In genomic region chr2:44191739-44192138, GRCh38 we compare ENCODE assay signal across 9 cellular contexts. TPM values are rescaled to one million over a fixed set of nuclear protein-coding genes. Genes with fewer than 3 reads are reported as not detected.
DNase-seq lines count a peak whose midpoint lies in the region; ATAC-seq and TF ChIP-seq lines count a peak whose summit lies in the region.
"Had no signal": no experiment of that assay in that cellular context is flagged by ENCODE, and none has a peak within 500 bp of the region (broad histone marks: within the 10 kb centered on the region; RNA-seq: fewer than 3 reads in every experiment).

No MANE protein-coding gene starts in this region.

- H3K4me1 ChIP-seq in esophagus muscularis mucosa: peaks cover 0 to 49% (median 35%) of the 10 kb centered on the region in 4 donors

- intact Hi-C loops in activated CD8-positive, alpha-beta T cell treated with anti-CD3 and anti-CD28 coated beads for 36 hours (cut with micrococcal nuclease): no loop called here
- intact Hi-C loops in esophagus muscularis mucosa (cut with DNase I): no loop called here

- H3K4me3 Mint-ChIP-seq in activated CD8-positive, alpha-beta T cell treated with anti-CD3 and anti-CD28 coated beads for 36 hours: peak overlapping the region; percentile 23

- H3K9me3 Mint-ChIP-seq in activated CD8-positive, alpha-beta T cell treated with anti-CD3 and anti-CD28 coated beads for 36 hours: no peaks in the 10 kb centered on the region

- no peak overlapping the region for H3K27ac ChIP-seq in esophagus muscularis mucosa (replicated peaks in 1 of 4)
- H3K27ac ChIP-seq: heart left ventricle had no signal

- POLR2A ChIA-PET in GM10248 (lab: Yijun Ruan, JAX): interaction anchor here (1.3 kb wide), 1 partner anchor 24 kb away, joined by 8 read pairs; the partner anchor contains the start of gene PPM1B
- POLR2A ChIA-PET in activated CD8-positive, alpha-beta T cell treated with anti-CD3 and anti-CD28 coated beads for 36 hours (lab: Charles Lee): interaction anchor here (0.6 to 1.2 kb wide), 3 partner anchors 10 to 1000 kb away, joined by 3 read pairs; no protein-coding TSS in a partner anchor

- peak overlapping the region; percentile 85 for H3K27ac Mint-ChIP-seq in activated CD8-positive, alpha-beta T cell treated with anti-CD3 and anti-CD28 coated beads for 36 hours

- no peak overlapping the region for H3K4me3 ChIP-seq in esophagus muscularis mucosa
- H3K4me3 ChIP-seq: heart left ventricle had no signal

- H3K4me1 Mint-ChIP-seq in activated CD8-positive, alpha-beta T cell treated with anti-CD3 and anti-CD28 coated beads for 36 hours (ENCODE audit: low read depth): peaks cover 67% of the 10 kb centered on the region

- no peaks in the 10 kb centered on the region for H3K27me3 Mint-ChIP-seq in activated CD8-positive, alpha-beta T cell treated with anti-CD3 and anti-CD28 coated beads for 36 hours

- TF ChIP-seq POLR2A in esophagus muscularis mucosa (IDR thresholded peaks at IDR 0.05; ENCODE audit: low read depth): no peak

- no peak for TF ChIP-seq EP300 in esophagus muscularis mucosa (IDR thresholded peaks at IDR 0.05)

- H3K36me3 Mint-ChIP-seq in activated CD8-positive, alpha-beta T cell treated with anti-CD3 and anti-CD28 coated beads for 36 hours (ENCODE audit: low read depth): peaks cover 31% of the 10 kb centered on the region

- DNase-seq in GM10248 (ENCODE audit: extremely low spot score) (peak; percentile 67), esophagus muscularis mucosa (ENCODE audit: extremely low spot score) (no peak), NCI-H2171 (lab: John Stamatoyannopoulos, UW) (no peak), glomerular visceral epithelial cell (ENCODE audit: extremely low spot score) (no peak)
- DNase-seq in activated CD8-positive, alpha-beta T cell treated with anti-CD3 and anti-CD28 coated beads for 36 hours: no peak
- DNase-seq in central memory CD4-positive, alpha-beta T cell: no peak
- DNase-seq: heart left ventricle had no signal

- H3K36me3 ChIP-seq in esophagus muscularis mucosa: peaks cover 0 to 5% (median 0%) of the 10 kb centered on the region in 4 donors
- H3K36me3 ChIP-seq: heart left ventricle had no signal

- no peaks in the 10 kb centered on the region for H3K27me3 ChIP-seq in esophagus muscularis mucosa
- H3K27me3 ChIP-seq: heart left ventricle had no signal

- H3K9me3 ChIP-seq in esophagus muscularis mucosa: no peaks in the 10 kb centered on the region
- H3K9me3 ChIP-seq: heart left ventricle had no signal

- peak; percentile 75 for ATAC-seq in GM19328 (IDR thresholded peaks at IDR 0.05; ENCODE audit: unreplicated experiment)
- peak; percentile 91 for ATAC-seq in HG02981 (IDR thresholded peaks at IDR 0.05; ENCODE audit: unreplicated experiment)
- ATAC-seq in activated CD8-positive, alpha-beta T cell treated with anti-CD3 and anti-CD28 coated beads for 36 hours: peak; percentile 88
- ATAC-seq: heart left ventricle had no signal

- TF ChIP-seq CTCF in GM10248 (IDR thresholded peaks at IDR 0.05; ENCODE audit: control extremely low read depth, extremely low read depth, low read depth, missing control alignments) (no peak), esophagus muscularis mucosa (IDR thresholded peaks at IDR 0.05) (no peak)
- TF ChIP-seq CTCF in activated CD8-positive, alpha-beta T cell treated with anti-CD3 and anti-CD28 coated beads for 36 hours (IDR thresholded peaks at IDR 0.05): no peak

- CTCF ChIA-PET in GM10248 (lab: Yijun Ruan, JAX): interaction anchor here (0.7 kb wide), 1 partner anchor 30 kb away, joined by 3 read pairs; no protein-coding TSS in a partner anchor
- CTCF ChIA-PET in activated CD8-positive, alpha-beta T cell treated with anti-CD3 and anti-CD28 coated beads for 36 hours (lab: Charles Lee): no interaction called here

RNA-seq across cellular contexts. Expression of gene PPM1B, which starts 23.1 kb away (rescaled TPM):
- 10 to 100 TPM; 37.1 to 40.7 TPM for total RNA-seq in activated CD8-positive, alpha-beta T cell treated with anti-CD3 and anti-CD28 coated beads for 36 hours
- 10 to 100 TPM; 61.4 to 92.7 (median 75.8) TPM for total RNA-seq in esophagus muscularis mucosa
